ENCODE assay signal across 27 cellular contexts in genomic region chr11:58142781-58143180, GRCh38. TPM values are rescaled to one million over a fixed set of nuclear protein-coding genes. Genes with fewer than 3 reads are reported as not detected.
DNase-seq lines count a peak whose midpoint lies in the region; ATAC-seq, FAIRE-seq and TF ChIP-seq lines count a peak whose summit lies in the region.
"Had no signal": no experiment of that assay in that cellular context is flagged by ENCODE, and none has a peak within 500 bp of the region (broad histone marks: within the 10 kb centered on the region; RNA-seq: fewer than 3 reads in every experiment).

No MANE protein-coding gene starts in this region.

- H3K27me3 ChIP-seq in transverse colon = no peaks in the 10 kb centered on the region
- H3K27me3 ChIP-seq: BE2C; BLaER1 treated with 17β-estradiol and CSF1 and Interleukin-3, amounts not matched to agents 10 nM and 100 nM had no signal

- DNase-seq in LNCaP clone FGC (ENCODE audit: low read depth) = peak; percentile 81
- peak; percentile 3 for DNase-seq in cerebellar cortex (ENCODE audit: low spot score)
- DNase-seq in mucosa of descending colon = no peak
- no peak for DNase-seq in NAMALWA (ENCODE audit: low spot score)
- DNase-seq in kidney = no peak
- no peak for DNase-seq in transverse colon
- DNase-seq in NCI-H524 treated with DMSO at 0.1 percent for 48 hours (lab: John Stamatoyannopoulos, UW) = no peak
- DNase-seq: 8988T; ACHN; AML-193; BE2C; CD4-positive, alpha-beta T cell; CD8-positive, alpha-beta memory T cell; DMS 273 treated with DMSO at 0.1 percent for 48 hours; DMS79; EL; GF-D8; H9 had no signal

- H3K36me3 ChIP-seq in mucosa of descending colon (ENCODE audit: low read depth) = no peaks in the 10 kb centered on the region
- H3K36me3 ChIP-seq in kidney (ENCODE audit: control insufficient read depth in 1 of 2, insufficient read depth in 2 of 2, low read length in 2 of 2) = no peaks in the 10 kb centered on the region
- no peaks in the 10 kb centered on the region for H3K36me3 ChIP-seq in transverse colon
- H3K36me3 ChIP-seq: BE2C; BLaER1 treated with 17β-estradiol and CSF1 and Interleukin-3, amounts not matched to agents 10 nM and 100 nM had no signal

- H3K4me3 ChIP-seq in LNCaP clone FGC (ENCODE audit: low read depth, low read length) (no peak overlapping the region), mucosa of descending colon (no peak overlapping the region), kidney (ENCODE audit: low read length in 2 of 2) (no peak overlapping the region), transverse colon (no peak overlapping the region)
- H3K4me3 ChIP-seq: A549; BLaER1 treated with 17β-estradiol and CSF1 and Interleukin-3, amounts not matched to agents 10 nM and 100 nM; GM23338 had no signal

- H3K9ac ChIP-seq in kidney (ENCODE audit: low read length in 2 of 2) = no peak overlapping the region
- H3K9ac ChIP-seq: BLaER1 treated with 17β-estradiol and CSF1 and Interleukin-3, amounts not matched to agents 10 nM and 100 nM had no signal

- TF ChIP-seq POLR2A in transverse colon (IDR thresholded peaks at IDR 0.05) = no peak

- TF ChIP-seq CTCF in LNCaP clone FGC (IDR thresholded peaks at IDR 0.05; ENCODE audit: control insufficient read depth, extremely low read depth, insufficient read depth) (no peak), mucosa of descending colon (IDR thresholded peaks at IDR 0.05) (no peak), kidney (IDR thresholded peaks at IDR 0.05; ENCODE audit: borderline replicate concordance, extremely low read depth, insufficient read depth) (no peak), transverse colon (IDR thresholded peaks at IDR 0.05) (no peak)

- peak; percentile 35 for ATAC-seq in mucosa of descending colon
- ATAC-seq: A549, GM23338, HCT116 had no signal

- H3K4me1 ChIP-seq in mucosa of descending colon (ENCODE audit: low read depth) = no peaks in the 10 kb centered on the region
- no peaks in the 10 kb centered on the region for H3K4me1 ChIP-seq in kidney (ENCODE audit: control insufficient read depth in 1 of 2, insufficient read depth in 1 of 2, low read depth in 1 of 2, low read length in 2 of 2)
- H3K4me1 ChIP-seq in transverse colon = no peaks in the 10 kb centered on the region
- H3K4me1 ChIP-seq: A549; BE2C; BLaER1 treated with 17β-estradiol and CSF1 and Interleukin-3, amounts not matched to agents 10 nM and 100 nM had no signal

- intact Hi-C loops in mucosa of descending colon (cut with DNase I, micrococcal nuclease) = no loop called here
- intact Hi-C loops in kidney (cut with DNase I) = no loop called here
- intact Hi-C loops in transverse colon (cut with DNase I; ENCODE audit: low total_unique reads) = no loop called here

- in situ Hi-C loops in transverse colon (cut with MboI; ENCODE audit: low pct_ligation_motif_present in 1 of 4, low pct_unique_long_range_greater_than_20kb in 1 of 4, low sequenced_read_pairs in 3 of 4) = no loop called here

- no peak for FAIRE-seq in kidney (lab: Jason Lieb, UNC)
- FAIRE-seq: A549, D721Med, GM12891, GM18507 had no signal

- no peaks in the 10 kb centered on the region for H3K9me3 ChIP-seq in mucosa of descending colon
- H3K9me3 ChIP-seq in kidney (ENCODE audit: control insufficient read depth in 1 of 2, low read length in 2 of 2) = no peaks in the 10 kb centered on the region
- H3K9me3 ChIP-seq in transverse colon = no peaks in the 10 kb centered on the region
- H3K9me3 ChIP-seq: A549; BE2C; BLaER1 treated with 17β-estradiol and CSF1 and Interleukin-3, amounts not matched to agents 10 nM and 100 nM had no signal

- no peak overlapping the region for H3K27ac ChIP-seq in kidney (ENCODE audit: low read depth in 2 of 2, low read length in 2 of 2)
- no peak overlapping the region for H3K27ac ChIP-seq in transverse colon
- H3K27ac ChIP-seq: A549; BLaER1 treated with 17β-estradiol and CSF1 and Interleukin-3, amounts not matched to agents 10 nM and 100 nM had no signal

- 47 to 56% methylated on average over 1 of the region's 1 CpG for WGBS in transverse colon (ENCODE audit: low coverage in 1 of 2), 2 donors

- TF ChIP-seq EP300 in transverse colon (IDR thresholded peaks at IDR 0.05; ENCODE audit: low read depth) = no peak

RNA-seq across cellular contexts. Expression of gene OR9I1, which starts 17.5 kb away (rescaled TPM):
- total RNA-seq in mucosa of descending colon = not detected
- not detected for total RNA-seq in kidney
- polyA plus RNA-seq in kidney (ENCODE audit: insufficient read depth, low read depth, low replicate concordance) = not detected
- not detected for total RNA-seq in transverse colon
- total RNA-seq: CD4-positive, alpha-beta T cell; CD8-positive, alpha-beta memory T cell; GM23338; H4; H9 had no signal
- polyA plus RNA-seq: A549; CD14-positive monocyte; CD8-positive, alpha-beta memory T cell; GM23338 had no signal

RNA-seq across cellular contexts. Expression of gene OR9Q2, which starts 46.1 kb away (rescaled TPM):
- total RNA-seq in mucosa of descending colon (not detected), kidney (not detected), transverse colon (not detected)
- polyA plus RNA-seq in kidney (ENCODE audit: insufficient read depth, low read depth, low replicate concordance) = not detected
- total RNA-seq: CD4-positive, alpha-beta T cell; CD8-positive, alpha-beta memory T cell; H4; H9 had no signal
- polyA plus RNA-seq: A549; CD14-positive monocyte; CD8-positive, alpha-beta memory T cell; GM23338 had no signal

Comparison
In these comparisons a context has a peak if more than half of its experiments do, and no peak if none do; other contexts are left out.
1. DNase-seq: peak in LNCaP clone FGC (single experiment) and cerebellar cortex (single experiment); none in mucosa of descending colon (0 of 3), NAMALWA (single experiment), kidney (single experiment), transverse colon (single experiment) and NCI-H524 treated with DMSO at 0.1 percent for 48 hours (single experiment).